Comparison of ENCODE assay signal across 9 cellular contexts in genomic region chr9:88535226-88535931, GRCh38. TPM values are rescaled to one million over a fixed set of nuclear protein-coding genes. Genes with fewer than 3 reads are reported as not detected.
A peak's percentile ranks its signal among the peaks of the same experiment; 100 is the strongest.
DNase-seq lines count a peak whose midpoint lies in the region; ATAC-seq and TF ChIP-seq lines count a peak whose summit lies in the region.
"Had no signal": no experiment of that assay in that cellular context is flagged by ENCODE, and none has a peak within 500 bp of the region (broad histone marks: within the 10 kb centered on the region; RNA-seq: fewer than 3 reads in every experiment).

No MANE protein-coding gene starts in this region.

- H3K27me3 ChIP-seq in cardiac muscle cell = peaks cover 91% of the 10 kb centered on the region
- peaks cover 53% of the 10 kb centered on the region for H3K27me3 ChIP-seq in thymus (ENCODE audit: control insufficient read depth, insufficient read depth)

- H3K9me3 ChIP-seq in cardiac muscle cell (ENCODE audit: low read depth) (no peaks in the 10 kb centered on the region), thymus (ENCODE audit: control insufficient read depth) (no peaks in the 10 kb centered on the region)

- TF ChIP-seq CTCF in cardiac muscle cell (IDR thresholded peaks at IDR 0.05; ENCODE audit: low read depth, low read length) = no peak

- H3K36me3 ChIP-seq in cardiac muscle cell = no peaks in the 10 kb centered on the region
- no peaks in the 10 kb centered on the region for H3K36me3 ChIP-seq in thymus (ENCODE audit: control insufficient read depth, insufficient read depth)

- WGBS in thymus = 4% methylated on average over 67 of the region's 67 CpGs

- H3K27ac ChIP-seq in cardiac muscle cell (no peak overlapping the region), thymus (ENCODE audit: low read depth) (no peak overlapping the region)

- ATAC-seq in left colon (peak; percentile 67), GM21360 (IDR thresholded peaks at IDR 0.05; ENCODE audit: unreplicated experiment) (no peak), GM19328 (IDR thresholded peaks at IDR 0.05; ENCODE audit: unreplicated experiment) (no peak)

- DNase-seq in cardiac muscle cell (ENCODE audit: low read depth in 1 of 2, low spot score in 1 of 2) = peak in 1 of 2 donors; percentile 26
- DNase-seq in cardiac septum (ENCODE audit: low spot score) = no peak
- DNase-seq in astrocyte of the hippocampus (ENCODE audit: low read depth, low spot score) = peak; percentile 49
- peak in 1 of 2 donors; percentile 38 for DNase-seq in left colon
- DNase-seq in COLO829 (ENCODE audit: low spot score) = no peak

- H3K4me3 ChIP-seq in cardiac muscle cell (peak overlapping the region; percentile 39), thymus (ENCODE audit: low read length) (peak overlapping the region; percentile 12)

- intact Hi-C loops in cardiac septum (cut with DNase I) (no loop called here), left colon (cut with DNase I, micrococcal nuclease) (no loop called here)

- H3K4me1 ChIP-seq in cardiac muscle cell (ENCODE audit: low read depth) (no peaks in the 10 kb centered on the region), thymus (ENCODE audit: control insufficient read depth, insufficient read depth, low read length) (peaks cover 6% of the 10 kb centered on the region)

RNA-seq across cellular contexts. Expression of gene NXNL2, which starts 0.4 kb away (rescaled TPM):
- total RNA-seq in cardiac muscle cell (0.56 TPM in 1 of 2 replicates, not detected in the other), cardiac septum (not detected), left colon (not detected)
- polyA plus RNA-seq in cardiac muscle cell (0.24 and 1.1 TPM in 2 replicates), thymus (0.34 TPM)
- total RNA-seq: subcutaneous adipose tissue had no signal
